In the genomic region with DNA sequence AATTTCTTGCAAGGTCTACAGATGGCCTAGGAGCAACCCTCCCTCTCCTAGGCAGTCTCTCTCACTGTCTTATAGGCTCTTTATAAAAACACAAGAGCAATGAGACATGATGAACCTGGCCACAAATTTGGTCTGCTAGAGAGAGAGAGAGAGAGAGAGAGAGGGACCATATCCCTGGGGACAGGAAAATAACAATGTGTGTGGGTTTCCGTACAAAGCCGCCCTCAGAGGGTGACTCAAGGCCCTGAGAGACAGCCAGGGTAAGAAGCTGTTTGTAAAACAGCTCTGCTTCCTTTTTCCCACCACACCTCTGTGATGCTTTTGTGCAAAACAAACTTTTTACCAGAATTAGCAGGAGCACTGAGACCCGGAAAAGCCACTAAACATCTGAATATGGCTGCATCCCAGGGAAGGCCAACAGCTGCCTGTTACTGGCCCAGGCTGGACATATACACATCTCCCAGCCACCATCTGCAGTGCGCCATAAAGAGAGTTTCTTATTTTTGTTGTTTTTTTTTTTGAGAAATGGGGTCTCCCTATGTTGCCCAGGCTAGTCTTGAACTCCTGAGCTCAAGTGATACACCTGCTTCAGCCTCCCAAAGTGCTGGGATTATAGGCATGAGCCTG, we compare ENCODE assay signal across 8 cellular contexts. TPM values are rescaled to one million over a fixed set of nuclear protein-coding genes. Genes with fewer than 3 reads are reported as not detected.
A peak's percentile ranks its signal among the peaks of the same experiment; 100 is the strongest.
DNase-seq lines count a peak whose midpoint lies in the region; ATAC-seq and TF ChIP-seq lines count a peak whose summit lies in the region.

No MANE protein-coding gene starts in this region.

- H4K20me1 ChIP-seq in DND-41 (ENCODE audit: insufficient read depth, low read length) (no peaks in the 10 kb centered on the region), PC-3 (ENCODE audit: low read length) (no peaks in the 10 kb centered on the region)

- WGBS in prostate gland, result 84% methylated on average over 4 of the region's 4 CpGs

- H3K27me3 ChIP-seq in DND-41 (ENCODE audit: insufficient read depth, low read length, poor library complexity), result no peaks in the 10 kb centered on the region
- peaks cover 9% of the 10 kb centered on the region for H3K27me3 ChIP-seq in PC-3 (ENCODE audit: low read length)
- no peaks in the 10 kb centered on the region for H3K27me3 ChIP-seq in prostate gland (replicated peaks; ENCODE audit: insufficient read depth)

- H3K36me3 ChIP-seq in DND-41 (ENCODE audit: insufficient read depth, low read length), result no peaks in the 10 kb centered on the region
- no peaks in the 10 kb centered on the region for H3K36me3 ChIP-seq in PC-3 (ENCODE audit: low read depth, low read length)
- H3K36me3 ChIP-seq in prostate gland, result no peaks in the 10 kb centered on the region

- no peak for TF ChIP-seq CTCF in DND-41 (IDR thresholded peaks at IDR 0.05; ENCODE audit: borderline replicate concordance, extremely low read depth, low read length, poor library complexity, severe bottlenecking)
- TF ChIP-seq CTCF in natural killer cell (IDR thresholded peaks at IDR 0.05), result no peak
- TF ChIP-seq CTCF in PC-3 (conservative IDR thresholded peaks at IDR 0.05; ENCODE audit: low read depth, low read length), result no peak
- no peak for TF ChIP-seq CTCF in prostate gland (IDR thresholded peaks at IDR 0.05)

- POLR2A ChIA-PET in PC-3 (lab: Charles Lee; ENCODE audit: unreplicated experiment), result no interaction called here

- intact Hi-C loops in natural killer cell (cut with micrococcal nuclease) (loop anchor here (1.0 to 5.0 kb wide), 6 partner anchors 17 to 398 kb away; partner anchors contain the start of genes GIMAP4, GIMAP6 and GIMAP7), PC-3 (cut with micrococcal nuclease) (loop anchor here (2.0 kb wide), 1 partner anchor 307 kb away; no protein-coding TSS in a partner anchor), prostate gland (cut with DNase I) (loop anchor here (2.0 kb wide), 1 partner anchor 307 kb away; no protein-coding TSS in a partner anchor)

- H3K4me2 ChIP-seq in DND-41 (ENCODE audit: insufficient read depth, low read length) (peak overlapping the region; percentile 63), PC-3 (ENCODE audit: low read length) (no peak overlapping the region)

- H3K9ac ChIP-seq in DND-41 (ENCODE audit: low read depth, low read length) (peak overlapping the region; percentile 46), PC-3 (ENCODE audit: low read length) (no peak overlapping the region)

- H3K9me3 ChIP-seq in DND-41 (ENCODE audit: insufficient read depth, low read length, severe bottlenecking), result no peaks in the 10 kb centered on the region
- H3K9me3 ChIP-seq in PC-3 (ENCODE audit: low read length), result no peaks in the 10 kb centered on the region
- H3K9me3 ChIP-seq in prostate gland, result no peaks in the 10 kb centered on the region

- BruUV-seq in PC-3 (replicated peaks; lab: Mats Ljungman, UMichigan), result no TSS peak

- H3K27me3 Mint-ChIP-seq in natural killer cell (ENCODE audit: low read depth in 2 of 2), result no peaks in the 10 kb centered on the region

- H3F3A ChIP-seq in PC-3 (ENCODE audit: low read length, unreplicated experiment), result no peaks in the 10 kb centered on the region

- DNase-seq in DND-41 (peak; percentile 89), natural killer cell (peak; percentile 35), PC-3 (no peak), NCI-H1092 (lab: John Stamatoyannopoulos, UW) (no peak), prostate gland (ENCODE audit: low spot score) (no peak)
- peak; percentile 68 to 75 for DNase-seq in activated T-cell treated with anti-CD3 and anti-CD28 coated beads, Interleukin-2, amount 50 U/mL, for 48 hours

- H3K79me2 ChIP-seq in DND-41 (ENCODE audit: insufficient read depth, low read length) (no peaks in the 10 kb centered on the region), PC-3 (ENCODE audit: low read length) (no peaks in the 10 kb centered on the region)

- H2AFZ ChIP-seq in DND-41 (ENCODE audit: low read depth, low read length) (0 out of 2 replicates have a peak overlapping the region, but pooled peaks have one; percentile 4), PC-3 (ENCODE audit: low read length) (no peak overlapping the region)

- CTCF ChIA-PET in PC-3 (lab: Charles Lee), result interaction anchor here (0.6 to 1.1 kb wide), 2 partner anchors 295 to 307 kb away, joined by 3 to 4 read pairs; no protein-coding TSS in a partner anchor

- H3K4me1 Mint-ChIP-seq in natural killer cell, result peaks cover 33 to 44% of the 10 kb centered on the region in 2 donors

- H3K27ac Mint-ChIP-seq in natural killer cell, result peak overlapping the region; percentile 87 to 89

- H3K27ac ChIP-seq in DND-41 (ENCODE audit: low read length) (peak overlapping the region; percentile 85), PC-3 (ENCODE audit: low read length) (no peak overlapping the region), prostate gland (no peak overlapping the region)

- peak overlapping the region in 1 of 2 experiments; percentile 38; a peak in 2 of 4 replicates for H3K4me3 ChIP-seq in DND-41 (ENCODE audit: low read depth in 1 of 2, low read length in 2 of 2)
- H3K4me3 ChIP-seq in PC-3 (ENCODE audit: low read length), result no peak overlapping the region
- H3K4me3 ChIP-seq in prostate gland, result no peak overlapping the region

- peak overlapping the region; percentile 63 for H3K4me3 Mint-ChIP-seq in natural killer cell

- no peaks in the 10 kb centered on the region for H3K36me3 Mint-ChIP-seq in natural killer cell

- TF ChIP-seq POLR2A in prostate gland (IDR thresholded peaks at IDR 0.05), result no peak

- H3K9me3 Mint-ChIP-seq in natural killer cell, result peaks cover 2 to 5% of the 10 kb centered on the region in 2 donors

- H3K4me1 ChIP-seq in DND-41 (ENCODE audit: insufficient read depth, low read length) (peaks cover 46% of the 10 kb centered on the region), PC-3 (ENCODE audit: insufficient read depth, low read length) (no peaks in the 10 kb centered on the region), prostate gland (replicated peaks) (no peaks in the 10 kb centered on the region)

- H3K9me2 ChIP-seq in PC-3 (replicated peaks; ENCODE audit: low read length), result no peaks in the 10 kb centered on the region

- peak; percentile 87 for ATAC-seq in DND-41 (ENCODE audit: insufficient read depth, low read depth)
- ATAC-seq in HG03442 (IDR thresholded peaks at IDR 0.05; ENCODE audit: unreplicated experiment), result peak; percentile 61
- ATAC-seq in natural killer cell, result peak; percentile 74 to 80 (median 79)
- ATAC-seq in HG02938 (IDR thresholded peaks at IDR 0.05; ENCODE audit: unreplicated experiment), result no peak
- ATAC-seq in PC-3, result no peak

RNA-seq across cellular contexts. Expression of gene GIMAP5, which starts 18.4 kb away (rescaled TPM):
- 10 to 100 TPM; 29.2 to 64.1 (median 35.3) TPM for total RNA-seq in natural killer cell
- total RNA-seq in PC-3 (2014; rRNA removed), result not detected in 2 replicates
- 10 to 100 TPM; 11.1 to 15.1 TPM for total RNA-seq in prostate gland

RNA-seq across cellular contexts. Expression of gene GIMAP1, which starts 39.2 kb away (rescaled TPM):
- total RNA-seq in natural killer cell (10 to 100 TPM; 11.1 to 23.9 (median 13.3) TPM), PC-3 (2014; rRNA removed) (not detected in 2 replicates), prostate gland (1 to 10 TPM; 3.9 to 4.2 TPM)

RNA-seq across cellular contexts. Expression of gene TMEM176B, which starts 44.6 kb away (rescaled TPM):
- total RNA-seq in natural killer cell (1 to 10 TPM in 1 of 3 donors, not detected in 2; 4.0 TPM), PC-3 (2014; rRNA removed) (not detected in 2 replicates), prostate gland (10 to 100 TPM in 1 of 2 donors, 1 to 10 TPM in 1; 4.5 to 14.5 TPM)

RNA-seq across cellular contexts. Expression of gene TMEM176A, which starts 45.0 kb away (rescaled TPM):
- 1 to 10 TPM in 1 of 3 donors, not detected in 2; 2.0 TPM for total RNA-seq in natural killer cell
- not detected in 2 replicates for total RNA-seq in PC-3 (2014; rRNA removed)
- total RNA-seq in prostate gland, result 1 to 10 TPM; 3.8 to 6.9 TPM

Comparison
In these comparisons a context has a peak if more than half of its experiments do, and no peak if none do; other contexts are left out.
1. ATAC-seq: peak in DND-41 (single experiment), HG03442 (single experiment) and natural killer cell (3 of 3); none in HG02938 (single experiment) and PC-3 (single experiment).
2. DNase-seq: peak in DND-41 (single experiment), activated T-cell treated with anti-CD3 and anti-CD28 coated beads, Interleukin-2, amount 50 U/mL, for 48 hours (2 of 2) and natural killer cell (single experiment); none in PC-3 (single experiment), NCI-H1092 (single experiment) and prostate gland (single experiment).
3. RNA of gene GIMAP5, which starts 18.4 kb away (total RNA-seq): 29.2 to 64.1 TPM in natural killer cell and 11.1 to 15.1 TPM in prostate gland; not detected in PC-3; every median in the first group is over 10 times any median in the second.